ENCODE assay signal across 8 cellular contexts in genomic region chr13:72781461-72782439, GRCh38. TPM values are rescaled to one million over a fixed set of nuclear protein-coding genes. Genes with fewer than 3 reads are reported as not detected.
DNase-seq lines count a peak whose midpoint lies in the region; ATAC-seq and TF ChIP-seq lines count a peak whose summit lies in the region.

Gene DIS3, minus strand, starts transcription at chr13:72781900. Its CDS starts 68 bp downstream, at chr13:72781832.
A gene with protein sequence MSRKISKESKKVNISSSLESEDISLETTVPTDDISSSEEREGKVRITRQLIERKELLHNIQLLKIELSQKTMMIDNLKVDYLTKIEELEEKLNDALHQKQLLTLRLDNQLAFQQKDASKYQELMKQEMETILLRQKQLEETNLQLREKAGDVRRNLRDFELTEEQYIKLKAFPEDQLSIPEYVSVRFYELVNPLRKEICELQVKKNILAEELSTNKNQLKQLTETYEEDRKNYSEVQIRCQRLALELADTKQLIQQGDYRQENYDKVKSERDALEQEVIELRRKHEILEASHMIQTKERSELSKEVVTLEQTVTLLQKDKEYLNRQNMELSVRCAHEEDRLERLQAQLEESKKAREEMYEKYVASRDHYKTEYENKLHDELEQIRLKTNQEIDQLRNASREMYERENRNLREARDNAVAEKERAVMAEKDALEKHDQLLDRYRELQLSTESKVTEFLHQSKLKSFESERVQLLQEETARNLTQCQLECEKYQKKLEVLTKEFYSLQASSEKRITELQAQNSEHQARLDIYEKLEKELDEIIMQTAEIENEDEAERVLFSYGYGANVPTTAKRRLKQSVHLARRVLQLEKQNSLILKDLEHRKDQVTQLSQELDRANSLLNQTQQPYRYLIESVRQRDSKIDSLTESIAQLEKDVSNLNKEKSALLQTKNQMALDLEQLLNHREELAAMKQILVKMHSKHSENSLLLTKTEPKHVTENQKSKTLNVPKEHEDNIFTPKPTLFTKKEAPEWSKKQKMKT (plus strand): TSS chr13:72782133. CDS start chr13:72783470, 1,337 bp downstream.

- peak within 1 kb of the TSS; percentile 94 for H3K4me3 Mint-ChIP-seq in activated CD4-positive, alpha-beta T cell treated with anti-CD3 and anti-CD28 coated beads, Interleukin-2, amount 10 ng/mL, durations not matched to agents 7 days and 5 days

- CTCF ChIA-PET in activated CD4-positive, alpha-beta T cell treated with anti-CD3 and anti-CD28 coated beads, Interleukin-2, amount 10 ng/mL, durations not matched to agents 7 days and 5 days (lab: Charles Lee): no interaction called here

- TF ChIP-seq CTCF in C4-2B (conservative IDR thresholded peaks at IDR 0.05): no peak
- TF ChIP-seq CTCF in coronary artery (IDR thresholded peaks at IDR 0.05): no peak

- peak within 1 kb of the TSS; percentile 99 for H3K4me3 ChIP-seq in coronary artery

- H3K27ac Mint-ChIP-seq in activated CD4-positive, alpha-beta T cell treated with anti-CD3 and anti-CD28 coated beads, Interleukin-2, amount 10 ng/mL, durations not matched to agents 7 days and 5 days: peak within 1 kb of the TSS; percentile 98

- H3K27me3 Mint-ChIP-seq in activated CD4-positive, alpha-beta T cell treated with anti-CD3 and anti-CD28 coated beads, Interleukin-2, amount 10 ng/mL, durations not matched to agents 7 days and 5 days: no peaks in the 10 kb centered on the region

- no peaks in the 10 kb centered on the region for H3K9me3 Mint-ChIP-seq in activated CD4-positive, alpha-beta T cell treated with anti-CD3 and anti-CD28 coated beads, Interleukin-2, amount 10 ng/mL, durations not matched to agents 7 days and 5 days

- peaks cover 55% of the 10 kb centered on the region for H3K4me1 Mint-ChIP-seq in activated CD4-positive, alpha-beta T cell treated with anti-CD3 and anti-CD28 coated beads, Interleukin-2, amount 10 ng/mL, durations not matched to agents 7 days and 5 days

- DNase-seq in NCI-H69 (lab: John Stamatoyannopoulos, UW) (peak; percentile 98), coronary artery (ENCODE audit: low spot score) (peak; percentile 99), left kidney (ENCODE audit: low read depth, low spot score) (peak; percentile 100)
- peak; percentile 99 for DNase-seq in activated CD4-positive, alpha-beta T cell treated with anti-CD3 and anti-CD28 coated beads, Interleukin-2, amount 10 ng/mL, durations not matched to agents 7 days and 5 days
- peak; percentile 95 to 98 for DNase-seq in stimulated activated CD4-positive, alpha-beta T cell treated with anti-CD3 and anti-CD28 coated beads, Interleukin-2, amount 100 ng/mL, for 24 hours

- H3K27ac ChIP-seq in C4-2B: peak within 1 kb of the TSS; percentile 78
- H3K27ac ChIP-seq in coronary artery: peak within 1 kb of the TSS; percentile 82 to 94

- POLR2A ChIA-PET in activated CD4-positive, alpha-beta T cell treated with anti-CD3 and anti-CD28 coated beads, Interleukin-2, amount 10 ng/mL, durations not matched to agents 7 days and 5 days (lab: Charles Lee): no interaction called here

- peaks cover 44% of the 10 kb centered on the region for H3K36me3 Mint-ChIP-seq in activated CD4-positive, alpha-beta T cell treated with anti-CD3 and anti-CD28 coated beads, Interleukin-2, amount 10 ng/mL, durations not matched to agents 7 days and 5 days (ENCODE audit: low read depth)

- peak; percentile 97 for ATAC-seq in GM19328 (IDR thresholded peaks at IDR 0.05; ENCODE audit: unreplicated experiment)
- ATAC-seq in HG03520 (IDR thresholded peaks at IDR 0.05; ENCODE audit: unreplicated experiment): peak; percentile 97

RNA-seq across cellular contexts. Expression of gene DIS3, which starts in this region (rescaled TPM):
- total RNA-seq in activated CD4-positive, alpha-beta T cell treated with anti-CD3 and anti-CD28 coated beads, Interleukin-2, amount 10 ng/mL, durations not matched to agents 7 days and 5 days: 10 to 100 TPM; 31.8 to 35.8 TPM

RNA-seq across cellular contexts. Expression of the second gene that starts in this region (rescaled TPM):
- 10 to 100 TPM; 30.0 to 32.0 TPM for total RNA-seq in activated CD4-positive, alpha-beta T cell treated with anti-CD3 and anti-CD28 coated beads, Interleukin-2, amount 10 ng/mL, durations not matched to agents 7 days and 5 days

Comparison
In these comparisons a context has a peak if more than half of its experiments do, and no peak if none do; other contexts are left out.
1. Peak in every context shown above with its lines: DNase-seq, ATAC-seq, H3K4me3 ChIP-seq and H3K27ac ChIP-seq.